Comparison of ENCODE assay signal across 8 cellular contexts in the genomic region with DNA sequence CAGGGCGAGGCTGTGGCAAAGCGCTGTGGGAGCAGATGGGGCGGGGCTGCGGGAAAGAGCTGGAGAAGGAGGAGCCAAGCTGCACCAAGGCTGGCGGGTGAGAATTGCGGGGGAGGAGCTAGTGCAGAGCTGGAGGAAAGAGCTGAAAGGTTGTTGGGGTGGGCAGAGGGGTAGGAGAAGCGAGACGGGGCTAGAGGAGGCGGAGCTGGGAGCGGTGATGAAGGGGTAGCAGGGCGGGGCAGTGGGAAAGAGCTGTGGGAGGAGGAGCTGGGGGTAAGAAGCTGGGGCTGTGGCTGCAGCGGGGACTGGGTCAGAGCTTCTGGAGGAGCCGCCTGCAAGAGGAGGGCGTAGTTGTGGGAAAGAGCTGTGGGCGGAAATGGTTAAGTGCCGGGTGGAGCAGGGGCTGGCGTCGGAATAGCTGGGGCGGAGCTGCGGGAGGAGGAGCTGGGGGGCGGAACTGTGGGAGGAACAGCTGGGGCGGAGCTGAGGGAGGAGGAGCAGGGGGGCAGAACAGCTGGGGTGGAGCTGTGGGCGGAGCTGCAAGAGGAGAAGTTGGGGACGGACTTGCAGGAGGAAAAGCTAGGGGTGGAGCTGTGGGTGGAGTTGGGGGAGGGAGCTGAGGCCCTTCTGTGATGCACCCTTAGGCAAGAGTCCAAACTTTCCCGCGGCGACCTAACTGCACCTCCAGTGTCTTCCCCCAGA. TPM values are rescaled to one million over a fixed set of nuclear protein-coding genes. Genes with fewer than 3 reads are reported as not detected.
A peak's percentile ranks its signal among the peaks of the same experiment; 100 is the strongest.
DNase-seq lines count a peak whose midpoint lies in the region; ATAC-seq and TF ChIP-seq lines count a peak whose summit lies in the region.

No MANE protein-coding gene starts in this region.

- H3F3A ChIP-seq in PC-3 (ENCODE audit: low read length, unreplicated experiment) = no peaks in the 10 kb centered on the region

- H4K20me1 ChIP-seq in PC-3 (ENCODE audit: low read length) = no peaks in the 10 kb centered on the region

- DNase-seq in DMS79 (lab: John Stamatoyannopoulos, UW) (peak; percentile 84), PC-3 (peak; percentile 94)
- peak; percentile 89 for DNase-seq in activated T-cell treated with anti-CD3 and anti-CD28 coated beads, Interleukin-2, amount 50 U/mL, for 24 hours
- peak; percentile 92 for DNase-seq in stimulated activated CD8-positive, alpha-beta memory T cell treated with anti-CD3 and anti-CD28 coated beads, Interleukin-4, amount 100 ng/mL, for 48 hours

- peaks cover 11% of the 10 kb centered on the region for H3K4me1 Mint-ChIP-seq in activated T-cell treated with anti-CD3 and anti-CD28 coated beads, Interleukin-2, amount 50 U/mL, for 24 hours (ENCODE audit: low read depth)

- peak overlapping the region; percentile 93 for H3K4me2 ChIP-seq in PC-3 (ENCODE audit: low read length)

- peak overlapping the region; percentile 93 for H3K27ac ChIP-seq in PC-3 (ENCODE audit: low read length)
- peak overlapping the region; percentile 98 to 99 for H3K27ac ChIP-seq in esophagus (ENCODE audit: low read depth in 2 of 2, low read length in 1 of 2)

- H3K4me3 Mint-ChIP-seq in activated T-cell treated with anti-CD3 and anti-CD28 coated beads, Interleukin-2, amount 50 U/mL, for 24 hours = peak overlapping the region; percentile 83

- no peaks in the 10 kb centered on the region for H3K36me3 ChIP-seq in PC-3 (ENCODE audit: low read depth, low read length)
- H3K36me3 ChIP-seq in esophagus (ENCODE audit: control insufficient read depth in 2 of 2, insufficient read depth in 2 of 2, low read length in 1 of 2) = no peaks in the 10 kb centered on the region
- H3K36me3 ChIP-seq in mucosa of stomach (ENCODE audit: control insufficient read depth, insufficient read depth, low read length) = no peaks in the 10 kb centered on the region

- CTCF ChIA-PET in PC-3 (lab: Charles Lee) = interaction anchor here (0.6 to 1.4 kb wide), 4 partner anchors 10 to 543 kb away, joined by 3 to 5 read pairs (median 4); no protein-coding TSS in a partner anchor

- H3K27me3 ChIP-seq in PC-3 (ENCODE audit: low read length) = no peaks in the 10 kb centered on the region
- H3K27me3 ChIP-seq in esophagus (ENCODE audit: control insufficient read depth in 1 of 2, insufficient read depth in 2 of 2, low read length in 2 of 2) = no peaks in the 10 kb centered on the region
- no peaks in the 10 kb centered on the region for H3K27me3 ChIP-seq in mucosa of stomach (ENCODE audit: control insufficient read depth, insufficient read depth, low read length)

- peak; percentile 42; the same call in 1 of the 2 replicates for TF ChIP-seq EP300 in Ishikawa (IDR thresholded peaks at IDR 0.05; ENCODE audit: borderline replicate concordance)

- ATAC-seq in GM21619 (IDR thresholded peaks at IDR 0.05; ENCODE audit: unreplicated experiment) = peak; percentile 48
- peak; percentile 49 for ATAC-seq in PC-3

- no TSS peak for BruUV-seq in PC-3 (replicated peaks; lab: Mats Ljungman, UMichigan)

- peaks cover 4% of the 10 kb centered on the region; the same call in 1 of the 2 replicates for H3K4me1 ChIP-seq in PC-3 (ENCODE audit: insufficient read depth, low read length)
- H3K4me1 ChIP-seq in esophagus (ENCODE audit: control insufficient read depth in 2 of 2, insufficient read depth in 2 of 2, low read length in 1 of 2) = peaks cover 0 to 3% of the 10 kb centered on the region in 2 donors
- peaks cover 5% of the 10 kb centered on the region for H3K4me1 ChIP-seq in mucosa of stomach (ENCODE audit: control insufficient read depth, insufficient read depth, low read length)

- intact Hi-C loops in PC-3 (cut with micrococcal nuclease) = no loop called here

- POLR2A ChIA-PET in PC-3 (lab: Charles Lee; ENCODE audit: unreplicated experiment) = interaction anchor here (0.5 to 2.4 kb wide), 3 partner anchors 63 to 775 kb away, joined by 4 to 32 read pairs (median 5); partner anchors contain the start of gene EOLA1

- H3K27ac Mint-ChIP-seq in activated T-cell treated with anti-CD3 and anti-CD28 coated beads, Interleukin-2, amount 50 U/mL, for 24 hours = peak overlapping the region; percentile 97

- no peak for TF ChIP-seq CTCF in PC-3 (conservative IDR thresholded peaks at IDR 0.05; ENCODE audit: low read depth, low read length)

- no peaks in the 10 kb centered on the region for H3K9me3 Mint-ChIP-seq in activated T-cell treated with anti-CD3 and anti-CD28 coated beads, Interleukin-2, amount 50 U/mL, for 24 hours

- H3K4me3 ChIP-seq in PC-3 (ENCODE audit: low read length) (peak overlapping the region; percentile 77), esophagus (ENCODE audit: low read depth in 1 of 2, low read length in 2 of 2) (peak overlapping the region; percentile 44 to 57), mucosa of stomach (ENCODE audit: low read length) (no peak overlapping the region)

- H3K9ac ChIP-seq in PC-3 (ENCODE audit: low read length) (peak overlapping the region; percentile 88), mucosa of stomach (ENCODE audit: low read length) (peak overlapping the region; percentile 64)

- 1 to 42% methylated on average over 19 to 27 of the region's 27 CpGs for WGBS in esophagus, 2 donors

- H3K9me2 ChIP-seq in PC-3 (replicated peaks; ENCODE audit: low read length) = no peaks in the 10 kb centered on the region

- peaks cover 12% of the 10 kb centered on the region for H3K79me2 ChIP-seq in PC-3 (ENCODE audit: low read length)

- H3K27me3 Mint-ChIP-seq in activated T-cell treated with anti-CD3 and anti-CD28 coated beads, Interleukin-2, amount 50 U/mL, for 24 hours = peaks cover 8% of the 10 kb centered on the region

- peak overlapping the region; percentile 66 for H2AFZ ChIP-seq in PC-3 (ENCODE audit: low read length)

- H3K36me3 Mint-ChIP-seq in activated T-cell treated with anti-CD3 and anti-CD28 coated beads, Interleukin-2, amount 50 U/mL, for 24 hours (ENCODE audit: low read depth) = peaks cover 3% of the 10 kb centered on the region

- TF ChIP-seq RAD21 in Ishikawa (IDR thresholded peaks at IDR 0.05; ENCODE audit: low read depth) = peak; percentile 15; the same call in 1 of the 2 replicates

- H3K9me3 ChIP-seq in PC-3 (ENCODE audit: low read length) (no peaks in the 10 kb centered on the region), esophagus (ENCODE audit: control insufficient read depth in 2 of 2, insufficient read depth in 1 of 2, low read depth in 1 of 2, low read length in 1 of 2) (peaks cover 0 to 4% of the 10 kb centered on the region in 2 donors), mucosa of stomach (ENCODE audit: control insufficient read depth, low read length) (no peaks in the 10 kb centered on the region)

TF ChIP-seq in Ishikawa, 13 proteins besides CTCF, POLR2A, EP300 and RAD21:
- TF ChIP-seq TCF12 (IDR thresholded peaks at IDR 0.05; ENCODE audit: low read depth) = no peak
- TF ChIP-seq ZBTB7A (IDR thresholded peaks at IDR 0.05; ENCODE audit: low read depth) = 0 out of 2 replicates have a peak, but pooled peaks have one; percentile 6

RNA-seq across cellular contexts. Expression of gene EOLA2, which starts 1.9 kb away (rescaled TPM):
- 35.7 and 49.8 TPM in 2 replicates for total RNA-seq in PC-3 (2014; rRNA removed)
- 10 to 100 TPM; 13.9 to 23.1 TPM for polyA plus RNA-seq in esophagus

RNA-seq across cellular contexts. Expression of gene HSFX4, which starts 10.8 kb away (rescaled TPM):
- not detected in 2 replicates for total RNA-seq in PC-3 (2014; rRNA removed)
- not detected for polyA plus RNA-seq in esophagus

RNA-seq across cellular contexts. Expression of gene MAGEA8, which starts 59.2 kb away (rescaled TPM):
- not detected in 2 replicates for total RNA-seq in PC-3 (2014; rRNA removed)
- not detected for polyA plus RNA-seq in esophagus
